In the genomic region with DNA sequence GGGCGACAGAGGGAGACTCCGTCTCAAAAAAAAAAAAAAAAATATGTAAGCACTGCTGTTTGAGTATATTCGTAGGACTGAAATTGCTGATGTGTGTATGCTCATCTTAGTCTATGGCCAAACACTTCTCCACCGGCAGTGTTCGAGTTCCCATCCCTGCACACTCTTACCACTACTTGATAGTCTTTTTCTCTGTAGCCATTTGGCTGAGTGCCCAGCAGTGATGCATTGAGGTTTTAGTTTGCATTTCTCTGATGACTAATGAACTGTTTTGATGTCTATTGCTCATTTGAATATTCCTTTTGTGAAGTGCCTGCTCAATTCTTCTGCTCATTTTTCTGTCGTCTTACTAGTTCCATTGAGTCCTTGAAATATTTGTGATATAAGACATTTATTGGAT, we compare ENCODE assay signal across 1 cellular context.
TF ChIP-seq lines count a peak whose summit lies in the region.

No MANE protein-coding gene starts in this region.

TF ChIP-seq in K562, 482 proteins besides CTCF, POLR2A, EP300 and RAD21 (continues in another document):
- TF ChIP-seq HDAC8 (tag; IDR thresholded peaks at IDR 0.05) (no peak), SP1 (CRISPR knock-in tag; IDR thresholded peaks at IDR 0.05) (no peak), HMG20A (CRISPR knock-in tag; conservative IDR thresholded peaks at IDR 0.05) (no peak), ELF1 (tag; IDR thresholded peaks at IDR 0.05) (no peak), CEBPB (tag; IDR thresholded peaks at IDR 0.05) (no peak), SMARCB1 (IDR thresholded peaks at IDR 0.05; ENCODE audit: insufficient read length, low read depth) (no peak), SRF (CRISPR knock-in tag; IDR thresholded peaks at IDR 0.05) (no peak), HEY1 (CRISPR knock-in tag; IDR thresholded peaks at IDR 0.05; ENCODE audit: borderline replicate concordance) (no peak), NFE2 (IDR thresholded peaks at IDR 0.05; ENCODE audit: low read depth) (peak; percentile 15; the same call in 1 of the 2 replicates), ZFX (CRISPR knock-in tag; IDR thresholded peaks at IDR 0.05) (no peak), ZNF436 (CRISPR knock-in tag; IDR thresholded peaks at IDR 0.05) (no peak), HCFC1 (IDR thresholded peaks at IDR 0.05; ENCODE audit: low read depth, low read length) (no peak), POLR2G (IDR thresholded peaks at IDR 0.05; ENCODE audit: low read depth, low read length) (no peak), TEAD2 (tag; IDR thresholded peaks at IDR 0.05) (no peak), BRCA1 (IDR thresholded peaks at IDR 0.05) (no peak), BRCA1 (CRISPR knock-in tag; IDR thresholded peaks at IDR 0.05) (no peak), MEF2A (IDR thresholded peaks at IDR 0.05; ENCODE audit: control insufficient read depth, low read depth, low read length) (no peak), CCAR2 (IDR thresholded peaks at IDR 0.05; ENCODE audit: low read depth, low read length) (no peak), STAG1 (CRISPR knock-in tag; IDR thresholded peaks at IDR 0.05; ENCODE audit: borderline replicate concordance) (no peak), SOX6 (IDR thresholded peaks at IDR 0.05) (0 out of 2 replicates have a peak, but pooled peaks have one; percentile 21), PCBP1 (IDR thresholded peaks at IDR 0.05; ENCODE audit: low read depth, low read length, poor library complexity, severe bottlenecking) (no peak), NONO (IDR thresholded peaks at IDR 0.05; ENCODE audit: low read depth in 2 of 2, low read length in 1 of 2) (no peak), ZNF780A (CRISPR knock-in tag; IDR thresholded peaks at IDR 0.05) (no peak), ZSCAN32 (CRISPR knock-in tag; IDR thresholded peaks at IDR 0.05) (no peak), LARP7 (IDR thresholded peaks at IDR 0.05) (no peak), EHMT2 (IDR thresholded peaks at IDR 0.05) (no peak), HDAC2 (IDR thresholded peaks at IDR 0.05) (no peak), FOSL1 (tag; conservative IDR thresholded peaks at IDR 0.05) (peak; percentile 71), TBL1XR1 (IDR thresholded peaks at IDR 0.05; ENCODE audit: low read length in 2 of 2) (no peak), NR1H2 (CRISPR knock-in tag; IDR thresholded peaks at IDR 0.05) (no peak), CSDE1 (IDR thresholded peaks at IDR 0.05) (no peak), RB1 (IDR thresholded peaks at IDR 0.05; ENCODE audit: low read depth) (no peak), ETV6 (IDR thresholded peaks at IDR 0.05; ENCODE audit: borderline replicate concordance in 1 of 2, low read depth in 2 of 2, low read length in 1 of 2) (no peak), ETV6 (CRISPR knock-in tag; IDR thresholded peaks at IDR 0.05; ENCODE audit: borderline replicate concordance) (no peak), GATAD2B (IDR thresholded peaks at IDR 0.05; ENCODE audit: borderline replicate concordance) (no peak), SMAD2 (IDR thresholded peaks at IDR 0.05; ENCODE audit: low read depth, low read length) (no peak), FUS (optimal IDR thresholded peaks at IDR 0.05; ENCODE audit: low read depth, low read length) (no peak), ZNF551 (CRISPR knock-in tag; IDR thresholded peaks at IDR 0.05) (no peak), ARID1B (IDR thresholded peaks at IDR 0.05) (peak; percentile 43; the same call in 1 of the 2 replicates), ZNF175 (CRISPR knock-in tag; IDR thresholded peaks at IDR 0.05; ENCODE audit: low read depth) (no peak), RBM34 (IDR thresholded peaks at IDR 0.05; ENCODE audit: borderline replicate concordance, insufficient read depth, low read length) (no peak), SMARCA4 (IDR thresholded peaks at IDR 0.05) (peak; percentile 55; the same call in 1 of the 2 replicates)
- TF ChIP-seq, protein P1, sequence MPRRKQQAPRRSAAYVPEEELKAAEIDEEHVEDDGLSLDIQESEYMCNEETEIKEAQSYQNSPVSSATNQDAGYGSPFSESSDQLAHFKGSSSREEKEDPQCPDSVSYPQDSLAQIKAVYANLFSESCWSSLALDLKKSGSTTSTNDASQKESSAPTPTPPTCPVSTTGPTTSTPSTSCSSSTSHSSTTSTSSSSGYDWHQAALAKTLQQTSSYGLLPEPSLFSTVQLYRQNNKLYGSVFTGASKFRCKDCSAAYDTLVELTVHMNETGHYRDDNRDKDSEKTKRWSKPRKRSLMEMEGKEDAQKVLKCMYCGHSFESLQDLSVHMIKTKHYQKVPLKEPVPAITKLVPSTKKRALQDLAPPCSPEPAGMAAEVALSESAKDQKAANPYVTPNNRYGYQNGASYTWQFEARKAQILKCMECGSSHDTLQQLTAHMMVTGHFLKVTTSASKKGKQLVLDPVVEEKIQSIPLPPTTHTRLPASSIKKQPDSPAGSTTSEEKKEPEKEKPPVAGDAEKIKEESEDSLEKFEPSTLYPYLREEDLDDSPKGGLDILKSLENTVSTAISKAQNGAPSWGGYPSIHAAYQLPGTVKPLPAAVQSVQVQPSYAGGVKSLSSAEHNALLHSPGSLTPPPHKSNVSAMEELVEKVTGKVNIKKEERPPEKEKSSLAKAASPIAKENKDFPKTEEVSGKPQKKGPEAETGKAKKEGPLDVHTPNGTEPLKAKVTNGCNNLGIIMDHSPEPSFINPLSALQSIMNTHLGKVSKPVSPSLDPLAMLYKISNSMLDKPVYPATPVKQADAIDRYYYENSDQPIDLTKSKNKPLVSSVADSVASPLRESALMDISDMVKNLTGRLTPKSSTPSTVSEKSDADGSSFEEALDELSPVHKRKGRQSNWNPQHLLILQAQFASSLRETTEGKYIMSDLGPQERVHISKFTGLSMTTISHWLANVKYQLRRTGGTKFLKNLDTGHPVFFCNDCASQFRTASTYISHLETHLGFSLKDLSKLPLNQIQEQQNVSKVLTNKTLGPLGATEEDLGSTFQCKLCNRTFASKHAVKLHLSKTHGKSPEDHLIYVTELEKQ (CRISPR knock-in tag; IDR thresholded peaks at IDR 0.05), result no peak
- TF ChIP-seq, protein P2, sequence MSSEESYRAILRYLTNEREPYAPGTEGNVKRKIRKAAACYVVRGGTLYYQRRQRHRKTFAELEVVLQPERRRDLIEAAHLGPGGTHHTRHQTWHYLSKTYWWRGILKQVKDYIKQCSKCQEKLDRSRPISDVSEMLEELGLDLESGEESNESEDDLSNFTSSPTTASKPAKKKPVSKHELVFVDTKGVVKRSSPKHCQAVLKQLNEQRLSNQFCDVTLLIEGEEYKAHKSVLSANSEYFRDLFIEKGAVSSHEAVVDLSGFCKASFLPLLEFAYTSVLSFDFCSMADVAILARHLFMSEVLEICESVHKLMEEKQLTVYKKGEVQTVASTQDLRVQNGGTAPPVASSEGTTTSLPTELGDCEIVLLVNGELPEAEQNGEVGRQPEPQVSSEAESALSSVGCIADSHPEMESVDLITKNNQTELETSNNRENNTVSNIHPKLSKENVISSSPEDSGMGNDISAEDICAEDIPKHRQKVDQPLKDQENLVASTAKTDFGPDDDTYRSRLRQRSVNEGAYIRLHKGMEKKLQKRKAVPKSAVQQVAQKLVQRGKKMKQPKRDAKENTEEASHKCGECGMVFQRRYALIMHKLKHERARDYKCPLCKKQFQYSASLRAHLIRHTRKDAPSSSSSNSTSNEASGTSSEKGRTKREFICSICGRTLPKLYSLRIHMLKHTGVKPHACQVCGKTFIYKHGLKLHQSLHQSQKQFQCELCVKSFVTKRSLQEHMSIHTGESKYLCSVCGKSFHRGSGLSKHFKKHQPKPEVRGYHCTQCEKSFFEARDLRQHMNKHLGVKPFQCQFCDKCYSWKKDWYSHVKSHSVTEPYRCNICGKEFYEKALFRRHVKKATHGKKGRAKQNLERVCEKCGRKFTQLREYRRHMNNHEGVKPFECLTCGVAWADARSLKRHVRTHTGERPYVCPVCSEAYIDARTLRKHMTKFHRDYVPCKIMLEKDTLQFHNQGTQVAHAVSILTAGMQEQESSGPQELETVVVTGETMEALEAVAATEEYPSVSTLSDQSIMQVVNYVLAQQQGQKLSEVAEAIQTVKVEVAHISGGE (CRISPR knock-in tag; IDR thresholded peaks at IDR 0.05), result no peak
- TF ChIP-seq, protein P3, sequence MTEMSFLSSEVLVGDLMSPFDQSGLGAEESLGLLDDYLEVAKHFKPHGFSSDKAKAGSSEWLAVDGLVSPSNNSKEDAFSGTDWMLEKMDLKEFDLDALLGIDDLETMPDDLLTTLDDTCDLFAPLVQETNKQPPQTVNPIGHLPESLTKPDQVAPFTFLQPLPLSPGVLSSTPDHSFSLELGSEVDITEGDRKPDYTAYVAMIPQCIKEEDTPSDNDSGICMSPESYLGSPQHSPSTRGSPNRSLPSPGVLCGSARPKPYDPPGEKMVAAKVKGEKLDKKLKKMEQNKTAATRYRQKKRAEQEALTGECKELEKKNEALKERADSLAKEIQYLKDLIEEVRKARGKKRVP (CRISPR knock-in tag; IDR thresholded peaks at IDR 0.05), result no peak
- TF ChIP-seq, protein P4, sequence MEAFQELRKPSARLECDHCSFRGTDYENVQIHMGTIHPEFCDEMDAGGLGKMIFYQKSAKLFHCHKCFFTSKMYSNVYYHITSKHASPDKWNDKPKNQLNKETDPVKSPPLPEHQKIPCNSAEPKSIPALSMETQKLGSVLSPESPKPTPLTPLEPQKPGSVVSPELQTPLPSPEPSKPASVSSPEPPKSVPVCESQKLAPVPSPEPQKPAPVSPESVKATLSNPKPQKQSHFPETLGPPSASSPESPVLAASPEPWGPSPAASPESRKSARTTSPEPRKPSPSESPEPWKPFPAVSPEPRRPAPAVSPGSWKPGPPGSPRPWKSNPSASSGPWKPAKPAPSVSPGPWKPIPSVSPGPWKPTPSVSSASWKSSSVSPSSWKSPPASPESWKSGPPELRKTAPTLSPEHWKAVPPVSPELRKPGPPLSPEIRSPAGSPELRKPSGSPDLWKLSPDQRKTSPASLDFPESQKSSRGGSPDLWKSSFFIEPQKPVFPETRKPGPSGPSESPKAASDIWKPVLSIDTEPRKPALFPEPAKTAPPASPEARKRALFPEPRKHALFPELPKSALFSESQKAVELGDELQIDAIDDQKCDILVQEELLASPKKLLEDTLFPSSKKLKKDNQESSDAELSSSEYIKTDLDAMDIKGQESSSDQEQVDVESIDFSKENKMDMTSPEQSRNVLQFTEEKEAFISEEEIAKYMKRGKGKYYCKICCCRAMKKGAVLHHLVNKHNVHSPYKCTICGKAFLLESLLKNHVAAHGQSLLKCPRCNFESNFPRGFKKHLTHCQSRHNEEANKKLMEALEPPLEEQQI (IDR thresholded peaks at IDR 0.05), result no peak
- TF ChIP-seq, protein P5, sequence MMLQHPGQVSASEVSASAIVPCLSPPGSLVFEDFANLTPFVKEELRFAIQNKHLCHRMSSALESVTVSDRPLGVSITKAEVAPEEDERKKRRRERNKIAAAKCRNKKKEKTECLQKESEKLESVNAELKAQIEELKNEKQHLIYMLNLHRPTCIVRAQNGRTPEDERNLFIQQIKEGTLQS (IDR thresholded peaks at IDR 0.05), result peak; percentile 72
- TF ChIP-seq, protein P5 (CRISPR knock-in tag; conservative IDR thresholded peaks at IDR 0.05), result no peak
- TF ChIP-seq, protein P6, sequence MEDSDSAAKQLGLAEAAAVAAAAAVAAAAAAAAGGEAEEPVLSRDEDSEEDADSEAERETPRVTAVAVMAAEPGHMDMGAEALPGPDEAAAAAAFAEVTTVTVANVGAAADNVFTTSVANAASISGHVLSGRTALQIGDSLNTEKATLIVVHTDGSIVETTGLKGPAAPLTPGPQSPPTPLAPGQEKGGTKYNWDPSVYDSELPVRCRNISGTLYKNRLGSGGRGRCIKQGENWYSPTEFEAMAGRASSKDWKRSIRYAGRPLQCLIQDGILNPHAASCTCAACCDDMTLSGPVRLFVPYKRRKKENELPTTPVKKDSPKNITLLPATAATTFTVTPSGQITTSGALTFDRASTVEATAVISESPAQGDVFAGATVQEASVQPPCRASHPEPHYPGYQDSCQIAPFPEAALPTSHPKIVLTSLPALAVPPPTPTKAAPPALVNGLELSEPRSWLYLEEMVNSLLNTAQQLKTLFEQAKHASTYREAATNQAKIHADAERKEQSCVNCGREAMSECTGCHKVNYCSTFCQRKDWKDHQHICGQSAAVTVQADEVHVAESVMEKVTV (CRISPR knock-in tag; IDR thresholded peaks at IDR 0.05), result no peak
- TF ChIP-seq, protein P7, sequence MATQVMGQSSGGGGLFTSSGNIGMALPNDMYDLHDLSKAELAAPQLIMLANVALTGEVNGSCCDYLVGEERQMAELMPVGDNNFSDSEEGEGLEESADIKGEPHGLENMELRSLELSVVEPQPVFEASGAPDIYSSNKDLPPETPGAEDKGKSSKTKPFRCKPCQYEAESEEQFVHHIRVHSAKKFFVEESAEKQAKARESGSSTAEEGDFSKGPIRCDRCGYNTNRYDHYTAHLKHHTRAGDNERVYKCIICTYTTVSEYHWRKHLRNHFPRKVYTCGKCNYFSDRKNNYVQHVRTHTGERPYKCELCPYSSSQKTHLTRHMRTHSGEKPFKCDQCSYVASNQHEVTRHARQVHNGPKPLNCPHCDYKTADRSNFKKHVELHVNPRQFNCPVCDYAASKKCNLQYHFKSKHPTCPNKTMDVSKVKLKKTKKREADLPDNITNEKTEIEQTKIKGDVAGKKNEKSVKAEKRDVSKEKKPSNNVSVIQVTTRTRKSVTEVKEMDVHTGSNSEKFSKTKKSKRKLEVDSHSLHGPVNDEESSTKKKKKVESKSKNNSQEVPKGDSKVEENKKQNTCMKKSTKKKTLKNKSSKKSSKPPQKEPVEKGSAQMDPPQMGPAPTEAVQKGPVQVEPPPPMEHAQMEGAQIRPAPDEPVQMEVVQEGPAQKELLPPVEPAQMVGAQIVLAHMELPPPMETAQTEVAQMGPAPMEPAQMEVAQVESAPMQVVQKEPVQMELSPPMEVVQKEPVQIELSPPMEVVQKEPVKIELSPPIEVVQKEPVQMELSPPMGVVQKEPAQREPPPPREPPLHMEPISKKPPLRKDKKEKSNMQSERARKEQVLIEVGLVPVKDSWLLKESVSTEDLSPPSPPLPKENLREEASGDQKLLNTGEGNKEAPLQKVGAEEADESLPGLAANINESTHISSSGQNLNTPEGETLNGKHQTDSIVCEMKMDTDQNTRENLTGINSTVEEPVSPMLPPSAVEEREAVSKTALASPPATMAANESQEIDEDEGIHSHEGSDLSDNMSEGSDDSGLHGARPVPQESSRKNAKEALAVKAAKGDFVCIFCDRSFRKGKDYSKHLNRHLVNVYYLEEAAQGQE (CRISPR knock-in tag; IDR thresholded peaks at IDR 0.05; ENCODE audit: low read depth), result no peak
